ENCODE assay signal across 1 cellular context in genomic region chr6:143731789-143732188, GRCh38.
TF ChIP-seq lines count a peak whose summit lies in the region.

No MANE protein-coding gene starts in this region.

TF ChIP-seq in GM23338, 12 proteins besides CTCF, POLR2A, EP300 and RAD21 (continued from another document):
- TF ChIP-seq ETS1 (IDR thresholded peaks at IDR 0.05) = no peak
- TF ChIP-seq POLR2AphosphoS5 (IDR thresholded peaks at IDR 0.05; ENCODE audit: low read depth) = no peak
- TF ChIP-seq JUNB (IDR thresholded peaks at IDR 0.05; ENCODE audit: unreplicated experiment) = no peak
- no peak for TF ChIP-seq EZH2phosphoT487 (IDR thresholded peaks at IDR 0.05; ENCODE audit: unreplicated experiment)
- TF ChIP-seq ZNF114 (CRISPR knock-in tag; IDR thresholded peaks at IDR 0.05) = no peak
- TF ChIP-seq ZNF462 (CRISPR knock-in tag; IDR thresholded peaks at IDR 0.05) = no peak
- TF ChIP-seq CREB1 (CRISPR knock-in tag; IDR thresholded peaks at IDR 0.05; ENCODE audit: low read depth) = no peak
